Comparison of ENCODE assay signal across 7 cellular contexts in the genomic region with DNA sequence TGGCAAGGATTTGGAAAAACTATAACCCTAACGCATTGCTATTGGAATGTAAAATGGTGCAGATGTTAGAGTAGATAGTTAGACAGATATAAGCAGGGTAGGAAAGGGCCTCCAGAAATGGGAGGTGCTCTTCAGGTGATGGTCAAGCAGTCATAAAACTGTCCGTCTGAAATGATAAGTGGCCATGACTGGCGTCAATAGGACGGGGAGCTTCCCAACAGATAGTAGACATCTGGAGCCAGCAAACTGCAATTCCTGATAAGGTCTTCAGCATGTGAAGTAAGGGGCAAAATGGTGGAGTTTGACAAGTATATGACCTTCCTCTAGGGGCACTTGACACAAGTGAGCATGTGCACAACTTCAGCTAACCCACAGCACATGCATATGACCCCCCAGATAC.
"Had no signal": no experiment of that assay in that cellular context is flagged by ENCODE, and none has a peak within 500 bp of the region (broad histone marks: within the 10 kb centered on the region; RNA-seq: fewer than 3 reads in every experiment).

No MANE protein-coding gene starts in this region.

- ATAC-seq: HCT116, HepG2 had no signal

- DNase-seq: GM23248, GOT3, H7, HFFc6, KG1 had no signal
